ENCODE assay signal across 18 cellular contexts in the genomic region with DNA sequence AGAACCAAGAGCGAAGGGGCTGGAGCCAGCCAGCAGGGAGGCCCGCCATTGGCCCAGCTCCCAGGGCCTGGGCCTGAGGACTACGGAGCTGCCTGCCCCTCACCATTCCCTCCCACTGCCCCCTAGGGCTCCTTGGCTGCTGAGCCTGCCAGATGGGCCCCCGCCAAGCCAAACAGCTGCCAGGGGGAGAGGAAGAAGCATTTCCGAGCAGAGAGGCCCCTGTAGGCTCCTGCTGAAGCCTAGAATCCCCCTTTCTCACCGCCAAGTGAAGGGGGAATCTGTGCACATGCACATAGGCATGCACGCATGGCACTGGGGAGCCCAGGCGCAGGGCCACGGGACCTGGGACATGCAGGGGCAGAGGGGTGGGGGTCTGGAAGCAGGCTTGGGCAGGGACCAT. TPM values are rescaled to one million over a fixed set of nuclear protein-coding genes. Genes with fewer than 3 reads are reported as not detected.
DNase-seq lines count a peak whose midpoint lies in the region; ATAC-seq and TF ChIP-seq lines count a peak whose summit lies in the region.
"Had no signal": no experiment of that assay in that cellular context is flagged by ENCODE, and none has a peak within 500 bp of the region (broad histone marks: within the 10 kb centered on the region; RNA-seq: fewer than 3 reads in every experiment).

No MANE protein-coding gene starts in this region.

- peaks cover 15% of the 10 kb centered on the region for H3K4me1 Mint-ChIP-seq in WTC11
- H3K4me1 Mint-ChIP-seq in HFFc6 (ENCODE audit: low read depth), result no peaks in the 10 kb centered on the region

- DNase-seq in NCI-H2081 (lab: John Stamatoyannopoulos, UW), result peak; percentile 37 to 56
- no peak for DNase-seq in NCI-H2081 treated with DMSO at 0.1 percent for 48 hours (lab: John Stamatoyannopoulos, UW)
- DNase-seq in WTC11 (ENCODE audit: low spot score), result no peak
- peak; percentile 78 for DNase-seq in left ventricle myocardium superior
- DNase-seq in spleen, result no peak
- DNase-seq in GM20000 (ENCODE audit: low spot score), result no peak
- DNase-seq in HFFc6, result no peak
- DNase-seq: 8988T; activated CD4-positive, alpha-beta T cell treated with anti-CD3 and anti-CD28 coated beads, Interleukin-2, amount 50 U/mL, for 1 hour; body of pancreas; endodermal cell; NCI-H1930; occipital lobe; T-helper 1 cell; transverse colon had no signal

- peak overlapping the region in 7 of 8 donors; percentile 3 to 79 (median 65) for H3K27ac ChIP-seq in spleen
- H3K27ac ChIP-seq: body of pancreas had no signal

- no peak for TF ChIP-seq POLR2A in spleen (IDR thresholded peaks at IDR 0.05)

- WGBS in spleen, 5 donors, result 48 to 62% (median 57%) methylated on average over 7 to 9 of the region's 9 CpGs

- H3K4me3 Mint-ChIP-seq in WTC11 (no peak overlapping the region), HFFc6 (no peak overlapping the region)
- H3K4me3 Mint-ChIP-seq: endodermal cell had no signal

- CTCF ChIA-PET in WTC11 (lab: Charles Lee), result interaction anchor here (3.2 kb wide), 1 partner anchor 48 kb away, joined by 11 read pairs; no protein-coding TSS in a partner anchor

- no peaks in the 10 kb centered on the region for H3K9me3 Mint-ChIP-seq in WTC11
- H3K9me3 Mint-ChIP-seq in HFFc6, result no peaks in the 10 kb centered on the region
- H3K9me3 Mint-ChIP-seq: IgD-negative memory B cell had no signal

- POLR2A ChIA-PET in WTC11 (lab: Charles Lee), result interaction anchor here (1.1 kb wide), 1 partner anchor 35 kb away, joined by 5 read pairs; no protein-coding TSS in a partner anchor

- H3K36me3 ChIP-seq in spleen, result no peaks in the 10 kb centered on the region
- H3K36me3 ChIP-seq: transverse colon had no signal

- H3K27me3 ChIP-seq in spleen (replicated peaks in 1 of 7), result peaks cover 0 to 14% (median 0%) of the 10 kb centered on the region in 7 donors
- H3K27me3 ChIP-seq: body of pancreas, transverse colon had no signal

- H3K27ac Mint-ChIP-seq in WTC11 (no peak overlapping the region), HFFc6 (no peak overlapping the region)
- H3K27ac Mint-ChIP-seq: endodermal cell had no signal

- no peaks in the 10 kb centered on the region for H3K36me3 Mint-ChIP-seq in WTC11
- no peaks in the 10 kb centered on the region for H3K36me3 Mint-ChIP-seq in HFFc6 (ENCODE audit: low read depth)

- no peaks in the 10 kb centered on the region; the same call in 1 of the 2 replicates for H3K27me3 Mint-ChIP-seq in WTC11 (ENCODE audit: low read depth)
- peaks cover 38% of the 10 kb centered on the region for H3K27me3 Mint-ChIP-seq in HFFc6 (ENCODE audit: insufficient read depth)

- intact Hi-C loops in left ventricle myocardium superior (cut with micrococcal nuclease) (no loop called here), spleen (cut with DNase I; ENCODE audit: low total_unique reads) (no loop called here)

- H3K4me1 ChIP-seq in spleen, result peaks cover 0 to 41% (median 27%) of the 10 kb centered on the region in 6 donors
- H3K4me1 ChIP-seq: body of pancreas had no signal

- TF ChIP-seq CTCF in WTC11 (IDR thresholded peaks at IDR 0.05), result no peak
- TF ChIP-seq CTCF in spleen (IDR thresholded peaks at IDR 0.05 in 8 of 11, conservative IDR thresholded peaks at IDR 0.05 in 3 of 11), result no peak
- no peak for TF ChIP-seq CTCF in GM20000 (IDR thresholded peaks at IDR 0.05; ENCODE audit: extremely low read depth, missing control alignments)
- no peak for TF ChIP-seq CTCF in HFFc6 (IDR thresholded peaks at IDR 0.05)

- ATAC-seq in WTC11 (peak; percentile 53), left ventricle myocardium superior (peak; percentile 24), GM19455 (IDR thresholded peaks at IDR 0.05; ENCODE audit: unreplicated experiment) (no peak)
- ATAC-seq: body of pancreas had no signal

- H3K4me3 ChIP-seq in spleen, result no peak overlapping the region
- H3K4me3 ChIP-seq: body of pancreas, lung, transverse colon had no signal

- no peaks in the 10 kb centered on the region for H3K9me3 ChIP-seq in spleen
- H3K9me3 ChIP-seq: body of pancreas, transverse colon had no signal

TF ChIP-seq in WTC11, 78 proteins besides CTCF, POLR2A, EP300 and RAD21:
- TF ChIP-seq, protein P1, sequence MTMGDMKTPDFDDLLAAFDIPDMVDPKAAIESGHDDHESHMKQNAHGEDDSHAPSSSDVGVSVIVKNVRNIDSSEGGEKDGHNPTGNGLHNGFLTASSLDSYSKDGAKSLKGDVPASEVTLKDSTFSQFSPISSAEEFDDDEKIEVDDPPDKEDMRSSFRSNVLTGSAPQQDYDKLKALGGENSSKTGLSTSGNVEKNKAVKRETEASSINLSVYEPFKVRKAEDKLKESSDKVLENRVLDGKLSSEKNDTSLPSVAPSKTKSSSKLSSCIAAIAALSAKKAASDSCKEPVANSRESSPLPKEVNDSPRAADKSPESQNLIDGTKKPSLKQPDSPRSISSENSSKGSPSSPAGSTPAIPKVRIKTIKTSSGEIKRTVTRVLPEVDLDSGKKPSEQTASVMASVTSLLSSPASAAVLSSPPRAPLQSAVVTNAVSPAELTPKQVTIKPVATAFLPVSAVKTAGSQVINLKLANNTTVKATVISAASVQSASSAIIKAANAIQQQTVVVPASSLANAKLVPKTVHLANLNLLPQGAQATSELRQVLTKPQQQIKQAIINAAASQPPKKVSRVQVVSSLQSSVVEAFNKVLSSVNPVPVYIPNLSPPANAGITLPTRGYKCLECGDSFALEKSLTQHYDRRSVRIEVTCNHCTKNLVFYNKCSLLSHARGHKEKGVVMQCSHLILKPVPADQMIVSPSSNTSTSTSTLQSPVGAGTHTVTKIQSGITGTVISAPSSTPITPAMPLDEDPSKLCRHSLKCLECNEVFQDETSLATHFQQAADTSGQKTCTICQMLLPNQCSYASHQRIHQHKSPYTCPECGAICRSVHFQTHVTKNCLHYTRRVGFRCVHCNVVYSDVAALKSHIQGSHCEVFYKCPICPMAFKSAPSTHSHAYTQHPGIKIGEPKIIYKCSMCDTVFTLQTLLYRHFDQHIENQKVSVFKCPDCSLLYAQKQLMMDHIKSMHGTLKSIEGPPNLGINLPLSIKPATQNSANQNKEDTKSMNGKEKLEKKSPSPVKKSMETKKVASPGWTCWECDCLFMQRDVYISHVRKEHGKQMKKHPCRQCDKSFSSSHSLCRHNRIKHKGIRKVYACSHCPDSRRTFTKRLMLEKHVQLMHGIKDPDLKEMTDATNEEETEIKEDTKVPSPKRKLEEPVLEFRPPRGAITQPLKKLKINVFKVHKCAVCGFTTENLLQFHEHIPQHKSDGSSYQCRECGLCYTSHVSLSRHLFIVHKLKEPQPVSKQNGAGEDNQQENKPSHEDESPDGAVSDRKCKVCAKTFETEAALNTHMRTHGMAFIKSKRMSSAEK (CRISPR knock-in tag; IDR thresholded peaks at IDR 0.05; ENCODE audit: borderline replicate concordance), result no peak
- TF ChIP-seq ELF4 (CRISPR knock-in tag; IDR thresholded peaks at IDR 0.05; ENCODE audit: low read depth) (no peak), MYBL2 (CRISPR knock-in tag; IDR thresholded peaks at IDR 0.05) (no peak), ESRRA (CRISPR knock-in tag; IDR thresholded peaks at IDR 0.05; ENCODE audit: borderline replicate concordance) (no peak), ZBTB21 (CRISPR knock-in tag; IDR thresholded peaks at IDR 0.05; ENCODE audit: borderline replicate concordance) (no peak), CREB1 (CRISPR knock-in tag; IDR thresholded peaks at IDR 0.05) (no peak), NFE2L1 (CRISPR knock-in tag; IDR thresholded peaks at IDR 0.05) (no peak), FOXP1 (CRISPR knock-in tag; IDR thresholded peaks at IDR 0.05; ENCODE audit: borderline replicate concordance) (no peak), ATF1 (CRISPR knock-in tag; IDR thresholded peaks at IDR 0.05) (no peak)
- TF ChIP-seq, protein P2, sequence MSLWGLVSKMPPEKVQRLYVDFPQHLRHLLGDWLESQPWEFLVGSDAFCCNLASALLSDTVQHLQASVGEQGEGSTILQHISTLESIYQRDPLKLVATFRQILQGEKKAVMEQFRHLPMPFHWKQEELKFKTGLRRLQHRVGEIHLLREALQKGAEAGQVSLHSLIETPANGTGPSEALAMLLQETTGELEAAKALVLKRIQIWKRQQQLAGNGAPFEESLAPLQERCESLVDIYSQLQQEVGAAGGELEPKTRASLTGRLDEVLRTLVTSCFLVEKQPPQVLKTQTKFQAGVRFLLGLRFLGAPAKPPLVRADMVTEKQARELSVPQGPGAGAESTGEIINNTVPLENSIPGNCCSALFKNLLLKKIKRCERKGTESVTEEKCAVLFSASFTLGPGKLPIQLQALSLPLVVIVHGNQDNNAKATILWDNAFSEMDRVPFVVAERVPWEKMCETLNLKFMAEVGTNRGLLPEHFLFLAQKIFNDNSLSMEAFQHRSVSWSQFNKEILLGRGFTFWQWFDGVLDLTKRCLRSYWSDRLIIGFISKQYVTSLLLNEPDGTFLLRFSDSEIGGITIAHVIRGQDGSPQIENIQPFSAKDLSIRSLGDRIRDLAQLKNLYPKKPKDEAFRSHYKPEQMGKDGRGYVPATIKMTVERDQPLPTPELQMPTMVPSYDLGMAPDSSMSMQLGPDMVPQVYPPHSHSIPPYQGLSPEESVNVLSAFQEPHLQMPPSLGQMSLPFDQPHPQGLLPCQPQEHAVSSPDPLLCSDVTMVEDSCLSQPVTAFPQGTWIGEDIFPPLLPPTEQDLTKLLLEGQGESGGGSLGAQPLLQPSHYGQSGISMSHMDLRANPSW (CRISPR knock-in tag; conservative IDR thresholded peaks at IDR 0.05; ENCODE audit: low read depth), result no peak

RNA-seq across cellular contexts. Expression of a gene that starts 28.5 kb away (rescaled TPM):
- 58.6 to 61.6 TPM (median 59.1 TPM) in 3 replicates for total RNA-seq in WTC11 (2021)
- 46.0 TPM for total RNA-seq in left ventricle myocardium superior
- 10 to 100 TPM; 29.8 to 37.6 (median 30.9) TPM for total RNA-seq in spleen
- polyA plus RNA-seq in spleen, result 10 to 100 TPM; 28.0 to 48.6 (median 34.3) TPM
- total RNA-seq in HFFc6 (2021; fragmentation: NEBNext Ultra II Directional; extraction: Animal tissue kit (Norgen Biotek cat#: 25700)), result 10 to 100 TPM; 34.3 to 42.8 (median 38.3) TPM

RNA-seq across cellular contexts. Expression of a gene that starts 53.9 kb away (rescaled TPM):
- total RNA-seq in WTC11 (2021), result 41.9 to 44.4 TPM (median 43.8 TPM) in 3 replicates
- total RNA-seq in left ventricle myocardium superior, result 261 TPM
- total RNA-seq in spleen, result 100 to 1,000 TPM; 112 to 486 (median 203) TPM
- polyA plus RNA-seq in spleen, result 10 to 100 TPM; 31.0 to 56.6 (median 36.0) TPM
- total RNA-seq in HFFc6 (2021; fragmentation: NEBNext Ultra II Directional; extraction: Animal tissue kit (Norgen Biotek cat#: 25700)), result 10 to 100 TPM; 26.0 to 37.4 (median 28.3) TPM

Comparison
In these comparisons a context has a peak if more than half of its experiments do, and no peak if none do; other contexts are left out.
1. DNase-seq: peak in NCI-H2081 (2 of 2) and left ventricle myocardium superior (single experiment); none in NCI-H2081 treated with DMSO at 0.1 percent for 48 hours (single experiment), WTC11 (single experiment), spleen (single experiment), GM20000 (single experiment) and HFFc6 (single experiment).